In the genomic region with DNA sequence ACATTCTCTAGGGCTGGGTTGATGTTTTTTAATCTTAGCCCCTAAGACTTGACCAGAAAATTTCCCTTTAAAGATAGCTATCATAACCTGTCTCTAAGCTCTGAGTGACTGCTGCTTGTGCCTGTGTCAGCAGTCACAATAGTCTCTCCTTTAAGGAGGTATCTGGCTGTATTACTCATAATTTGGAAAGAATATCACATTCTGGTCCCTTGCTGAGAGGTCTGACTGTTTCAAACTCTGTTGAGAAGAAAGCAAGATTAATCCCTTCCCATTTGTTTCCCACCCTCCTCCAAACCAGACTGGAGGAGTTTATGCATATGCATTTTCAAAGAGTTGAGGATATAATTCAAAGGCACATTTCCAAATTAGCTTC, we compare ENCODE assay signal across 9 cellular contexts. TPM values are rescaled to one million over a fixed set of nuclear protein-coding genes. Genes with fewer than 3 reads are reported as not detected.
DNase-seq lines count a peak whose midpoint lies in the region; ATAC-seq, FAIRE-seq and TF ChIP-seq lines count a peak whose summit lies in the region.
"Had no signal": no experiment of that assay in that cellular context is flagged by ENCODE, and none has a peak within 500 bp of the region (broad histone marks: within the 10 kb centered on the region; RNA-seq: fewer than 3 reads in every experiment).

No MANE protein-coding gene starts in this region.

- TF ChIP-seq CTCF in kidney epithelial cell (IDR thresholded peaks at IDR 0.05; ENCODE audit: insufficient read depth, low read length, poor library complexity, severe bottlenecking): no peak
- TF ChIP-seq CTCF in transverse colon (IDR thresholded peaks at IDR 0.05): no peak

- no peak for DNase-seq in activated T-cell treated with anti-CD3 and anti-CD28 coated beads, Interleukin-2, amount 50 U/mL, for 24 hours
- no peak for DNase-seq in activated T-cell treated with anti-CD3 and anti-CD28 coated beads, Interleukin-2, amount 50 U/mL, for 48 hours
- no peak for DNase-seq in activated naive CD8-positive, alpha-beta T cell treated with anti-CD3 and anti-CD28 coated beads, Interleukin-2, amount 50 U/mL, for 24 hours
- DNase-seq in kidney epithelial cell (ENCODE audit: low read depth): no peak
- DNase-seq in transverse colon: no peak
- no peak for DNase-seq in NCI-H345 (lab: John Stamatoyannopoulos, UW)
- no peak for DNase-seq in frontal cortex (ENCODE audit: low spot score in 2 of 2)
- DNase-seq: cortex of kidney had no signal

- H3K9me3 Mint-ChIP-seq in activated T-cell treated with anti-CD3 and anti-CD28 coated beads, Interleukin-2, amount 50 U/mL, for 24 hours: no peaks in the 10 kb centered on the region
- H3K9me3 Mint-ChIP-seq in activated naive CD8-positive, alpha-beta T cell treated with anti-CD3 and anti-CD28 coated beads, Interleukin-2, amount 50 U/mL, for 24 hours: no peaks in the 10 kb centered on the region

- peaks cover 0 to 14% (median 7%) of the 10 kb centered on the region in 4 donors for H3K4me1 ChIP-seq in transverse colon

- H3K36me3 Mint-ChIP-seq in activated T-cell treated with anti-CD3 and anti-CD28 coated beads, Interleukin-2, amount 50 U/mL, for 24 hours (ENCODE audit: low read depth): no peaks in the 10 kb centered on the region
- H3K36me3 Mint-ChIP-seq in activated naive CD8-positive, alpha-beta T cell treated with anti-CD3 and anti-CD28 coated beads, Interleukin-2, amount 50 U/mL, for 24 hours (ENCODE audit: low read depth): no peaks in the 10 kb centered on the region

- H3K27me3 ChIP-seq in kidney epithelial cell (ENCODE audit: control insufficient read depth, insufficient read depth, low read length) (no peaks in the 10 kb centered on the region), transverse colon (peaks cover 27% of the 10 kb centered on the region)

- no peak overlapping the region for H3K27ac Mint-ChIP-seq in activated T-cell treated with anti-CD3 and anti-CD28 coated beads, Interleukin-2, amount 50 U/mL, for 24 hours
- H3K27ac Mint-ChIP-seq in activated naive CD8-positive, alpha-beta T cell treated with anti-CD3 and anti-CD28 coated beads, Interleukin-2, amount 50 U/mL, for 24 hours: no peak overlapping the region

- H3K4me3 ChIP-seq in kidney epithelial cell (ENCODE audit: low read depth, low read length): peak overlapping the region; percentile 64
- H3K4me3 ChIP-seq in transverse colon: peak overlapping the region in 3 of 4 donors; percentile 43 to 62 (median 46)

- H3K4me1 Mint-ChIP-seq in activated T-cell treated with anti-CD3 and anti-CD28 coated beads, Interleukin-2, amount 50 U/mL, for 24 hours (ENCODE audit: low read depth): peaks cover 19% of the 10 kb centered on the region
- H3K4me1 Mint-ChIP-seq in activated naive CD8-positive, alpha-beta T cell treated with anti-CD3 and anti-CD28 coated beads, Interleukin-2, amount 50 U/mL, for 24 hours: peaks cover 6% of the 10 kb centered on the region

- H3K4me3 Mint-ChIP-seq in activated T-cell treated with anti-CD3 and anti-CD28 coated beads, Interleukin-2, amount 50 U/mL, for 24 hours: peak overlapping the region; percentile 69
- H3K4me3 Mint-ChIP-seq in activated naive CD8-positive, alpha-beta T cell treated with anti-CD3 and anti-CD28 coated beads, Interleukin-2, amount 50 U/mL, for 24 hours: peak overlapping the region; percentile 41

- no peak for TF ChIP-seq POLR2A in transverse colon (IDR thresholded peaks at IDR 0.05)

- peak; percentile 21 for ATAC-seq in activated naive CD8-positive, alpha-beta T cell treated with anti-CD3 and anti-CD28 coated beads, Interleukin-2, amount 50 U/mL, for 24 hours
- no peak for ATAC-seq in GM19023 (IDR thresholded peaks at IDR 0.05; ENCODE audit: unreplicated experiment)

- intact Hi-C loops in transverse colon (cut with DNase I; ENCODE audit: low total_unique reads): no loop called here

- H3K27ac ChIP-seq in transverse colon: peak overlapping the region; percentile 24 to 68 (median 46)

- H3K9me3 ChIP-seq in transverse colon: no peaks in the 10 kb centered on the region

- no peak for TF ChIP-seq EP300 in transverse colon (IDR thresholded peaks at IDR 0.05; ENCODE audit: low read depth)

- H3K27me3 Mint-ChIP-seq in activated T-cell treated with anti-CD3 and anti-CD28 coated beads, Interleukin-2, amount 50 U/mL, for 24 hours: peaks cover 83% of the 10 kb centered on the region
- peaks cover 54% of the 10 kb centered on the region for H3K27me3 Mint-ChIP-seq in activated naive CD8-positive, alpha-beta T cell treated with anti-CD3 and anti-CD28 coated beads, Interleukin-2, amount 50 U/mL, for 24 hours

- H3K36me3 ChIP-seq in kidney epithelial cell (ENCODE audit: control insufficient read depth, insufficient read depth, low read length) (no peaks in the 10 kb centered on the region), transverse colon (no peaks in the 10 kb centered on the region)

- in situ Hi-C loops in transverse colon (cut with MboI; ENCODE audit: low pct_ligation_motif_present in 1 of 4, low pct_unique_long_range_greater_than_20kb in 1 of 4, low sequenced_read_pairs in 3 of 4): no loop called here

- FAIRE-seq in frontal cortex (lab: Jason Lieb, UNC): no peak

RNA-seq across cellular contexts. Expression of a gene that starts 2.3 kb away (rescaled TPM):
- not detected in 2 replicates for total RNA-seq in kidney epithelial cell
- total RNA-seq in transverse colon: under 1 TPM in 3 of 4 donors, not detected in 1; 0.14 to 0.20 (median 0.16) TPM
- total RNA-seq in frontal cortex: 13.0 TPM

Comparison
In these comparisons a context has a peak if more than half of its experiments do, and no peak if none do; other contexts are left out.
1. RNA of a gene that starts 2.3 kb away (total RNA-seq): 13.0 TPM in frontal cortex (single experiment); 0.14 to 0.20 TPM in transverse colon and not detected in kidney epithelial cell; every median in the first group is over 10 times any median in the second.